Comparison of ENCODE assay signal across 12 cellular contexts in the genomic region with DNA sequence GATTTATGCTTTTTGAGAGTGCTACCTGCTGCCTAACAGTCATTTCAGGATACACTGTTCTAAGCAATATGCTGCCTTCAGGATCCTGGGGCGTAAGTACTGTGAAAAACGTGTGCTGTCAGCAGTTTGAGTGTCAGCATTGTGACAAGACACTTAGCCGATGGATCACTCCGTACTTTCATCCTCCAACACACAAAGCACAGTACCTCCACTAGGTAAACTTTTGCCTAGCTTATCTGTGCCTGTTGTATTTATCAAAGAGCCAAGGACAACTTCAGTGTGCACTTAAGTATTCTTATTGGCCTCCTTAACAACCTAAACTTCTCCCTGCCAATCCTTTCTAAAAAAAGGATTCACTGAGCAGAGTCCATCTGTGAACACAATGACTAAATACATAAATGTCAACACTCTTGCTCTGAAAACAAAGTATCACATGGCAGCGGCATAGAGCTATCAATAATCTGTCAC.
"Had no signal": no experiment of that assay in that cellular context is flagged by ENCODE, and none has a peak within 500 bp of the region (broad histone marks: within the 10 kb centered on the region; RNA-seq: fewer than 3 reads in every experiment).

No MANE protein-coding gene starts in this region.

- H3K27ac ChIP-seq: vagina had no signal

- H3K9me3 ChIP-seq: body of pancreas, thyroid gland, vagina had no signal

- H3K4me3 ChIP-seq: body of pancreas, thyroid gland, vagina had no signal

- H3K4me1 ChIP-seq: vagina had no signal

- H3K27me3 ChIP-seq: body of pancreas, thyroid gland, vagina had no signal

- ATAC-seq: body of pancreas; effector memory CD8-positive, alpha-beta T cell; T-cell had no signal

- DNase-seq: activated CD4-positive, alpha-beta T cell treated with anti-CD3 and anti-CD28 coated beads for 4 hours; activated CD8-positive, alpha-beta memory T cell treated with anti-CD3 and anti-CD28 coated beads for 24 hours; activated naive CD4-positive, alpha-beta T cell treated with anti-CD3 and anti-CD28 coated beads, Interleukin-2, amount 50 U/mL, for 16 hours; body of pancreas; cortex of kidney; effector memory CD8-positive, alpha-beta T cell; occipital lobe; stimulated activated CD4-positive, alpha-beta T cell treated with anti-CD3 and anti-CD28 coated beads, Interleukin-15, amount 100 ng/mL, for 24 hours; stimulated activated CD4-positive, alpha-beta T cell treated with anti-CD3 and anti-CD28 coated beads, Interleukin-4, amount 100 ng/mL, for 4 hours; T-cell; thyroid gland had no signal
